In genomic region chr9:123453904-123454321, GRCh38 we compare ENCODE assay signal across 18 cellular contexts.
A peak's percentile ranks its signal among the peaks of the same experiment; 100 is the strongest.
DNase-seq lines count a peak whose midpoint lies in the region; ATAC-seq and TF ChIP-seq lines count a peak whose summit lies in the region.
"Had no signal": no experiment of that assay in that cellular context is flagged by ENCODE, and none has a peak within 500 bp of the region (broad histone marks: within the 10 kb centered on the region; RNA-seq: fewer than 3 reads in every experiment).

No MANE protein-coding gene starts in this region.

- in situ Hi-C loops in SK-MEL-5 (cut with HindIII; ENCODE audit: low pct_unique_long_range_greater_than_20kb, low sequenced_read_pairs): no loop called here

- H3K36me3 Mint-ChIP-seq in CD14-positive monocyte: peaks cover 78 to 91% of the 10 kb centered on the region in 2 donors

- H3K4me3 Mint-ChIP-seq in CD14-positive monocyte: no peak overlapping the region

- peak overlapping the region in 1 of 2 donors; percentile 16 for H3K27ac ChIP-seq in coronary artery
- H3K27ac ChIP-seq: BLaER1 treated with 17β-estradiol and CSF1 and Interleukin-3, amounts not matched to agents 10 nM and 100 nM; esophagus muscularis mucosa; HL-60 had no signal

- intact Hi-C loops in left colon (cut with DNase I, micrococcal nuclease) (no loop called here), sciatic nerve (cut with DNase I) (no loop called here), CD14-positive monocyte (cut with micrococcal nuclease) (no loop called here)

- no peak overlapping the region for H3K4me3 ChIP-seq in coronary artery
- H3K4me3 ChIP-seq: BLaER1 treated with 17β-estradiol and CSF1 and Interleukin-3, amounts not matched to agents 10 nM and 100 nM; esophagus muscularis mucosa; lung had no signal

- peaks cover 0 to 5% (median 0%) of the 10 kb centered on the region in 3 donors for H3K27me3 Mint-ChIP-seq in CD14-positive monocyte (ENCODE audit: low read depth in 3 of 3)

- peak; percentile 80 for DNase-seq in SK-MEL-5 (ENCODE audit: low read depth, low spot score)
- peak; percentile 74 for DNase-seq in coronary artery (ENCODE audit: low spot score)
- DNase-seq in left colon: peak; percentile 55 to 65
- peak; percentile 67 for DNase-seq in sciatic nerve (ENCODE audit: low spot score)
- DNase-seq in CD14-positive monocyte (ENCODE audit: low spot score): no peak
- no peak for DNase-seq in DMS 273 (lab: John Stamatoyannopoulos, UW; ENCODE audit: unreplicated experiment)
- DNase-seq in AG20443 (ENCODE audit: low spot score): no peak
- DNase-seq: activated CD4-positive, alpha-beta T cell treated with anti-CD3 and anti-CD28 coated beads, Interleukin-2, amount 50 U/mL, for 1 hour; DND-41; NCI-H1694; NCI-H446 treated with DMSO at 0.1 percent for 48 hours; stimulated activated naive CD8-positive, alpha-beta T cell treated with anti-CD3 and anti-CD28 coated beads, Interleukin-15, Interleukin-2, amounts not matched to agents 100 U/mL and 50 U/mL, for 24 hours had no signal

- H3K9me3 Mint-ChIP-seq in CD14-positive monocyte: no peaks in the 10 kb centered on the region

- TF ChIP-seq CTCF in coronary artery (IDR thresholded peaks at IDR 0.05) (no peak), CD14-positive monocyte (IDR thresholded peaks at IDR 0.05) (no peak)

- peaks cover 5% of the 10 kb centered on the region for H3K4me1 Mint-ChIP-seq in CD14-positive monocyte

- peak; percentile 32 for ATAC-seq in left colon
- peak; percentile 89 for ATAC-seq in sciatic nerve
- no peak for ATAC-seq in GM19023 (IDR thresholded peaks at IDR 0.05; ENCODE audit: unreplicated experiment)
- ATAC-seq: SK-N-SH treated with all-trans-retinoic acid at 6 μM for 48 hours; stimulated activated naive CD8-positive, alpha-beta T cell treated with anti-CD3 and anti-CD28 coated beads, Interleukin-15, Interleukin-2, amounts not matched to agents 100 U/mL and 50 U/mL, for 24 hours had no signal

- peak overlapping the region in 1 of 7 donors; percentile 58 for H3K27ac Mint-ChIP-seq in CD14-positive monocyte

Comparison
In these comparisons a context has a peak if more than half of its experiments do, and no peak if none do; other contexts are left out.
1. DNase-seq: peak in SK-MEL-5 (single experiment), coronary artery (single experiment), left colon (2 of 2) and sciatic nerve (single experiment); none in CD14-positive monocyte (single experiment), DMS 273 (single experiment) and AG20443 (single experiment).